In the genomic region with DNA sequence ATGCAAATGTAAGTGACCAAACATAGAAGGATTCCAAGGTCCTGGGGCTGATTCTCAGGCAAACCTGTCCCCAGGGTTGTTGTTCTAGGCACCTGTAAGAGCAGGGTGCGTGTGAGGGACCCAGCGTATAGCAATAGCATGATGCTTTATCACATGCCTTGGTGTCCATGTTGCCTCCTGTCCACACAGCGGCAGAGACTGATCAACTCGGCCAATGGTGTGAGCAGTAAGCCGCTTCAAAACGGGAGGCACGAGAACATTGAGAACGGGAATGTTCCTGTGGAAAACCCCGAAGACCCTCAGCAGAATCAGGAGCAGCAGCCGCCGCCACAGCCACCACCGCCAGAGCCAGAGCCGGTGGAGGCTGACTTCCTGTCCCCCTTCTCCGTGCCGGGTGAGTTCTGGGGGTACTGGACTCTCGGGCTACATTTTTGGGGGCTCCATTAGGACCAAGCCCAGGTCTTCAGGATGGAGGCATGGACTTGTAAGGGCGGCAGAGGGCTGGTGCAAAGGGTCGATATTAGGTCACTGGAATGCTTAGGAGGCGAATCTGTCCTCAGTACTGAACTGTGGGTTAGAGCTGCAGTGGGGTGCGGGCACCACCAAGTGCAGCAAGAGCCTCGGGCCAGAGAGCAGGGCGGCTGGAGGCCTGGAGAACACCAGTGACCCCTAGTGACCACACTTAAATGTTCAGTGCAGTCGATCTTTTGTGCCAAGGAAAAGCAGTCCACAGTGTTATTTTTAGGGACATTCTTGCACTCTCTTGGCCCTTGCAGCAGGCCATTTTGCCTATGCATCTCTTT, we compare ENCODE assay signal across 8 cellular contexts. TPM values are rescaled to one million over a fixed set of nuclear protein-coding genes. Genes with fewer than 3 reads are reported as not detected.
DNase-seq lines count a peak whose midpoint lies in the region; ATAC-seq and TF ChIP-seq lines count a peak whose summit lies in the region.

No MANE protein-coding gene starts in this region.

- no peaks in the 10 kb centered on the region for H3K9me3 Mint-ChIP-seq in activated CD8-positive, alpha-beta T cell treated with anti-CD3 and anti-CD28 coated beads for 36 hours

- DNase-seq in AG08396 (ENCODE audit: low spot score): peak; percentile 83
- DNase-seq in NB4 (ENCODE audit: low read depth): peak; percentile 76
- DNase-seq in activated CD8-positive, alpha-beta T cell treated with anti-CD3 and anti-CD28 coated beads for 36 hours: peak; percentile 42
- DNase-seq in left ventricle myocardium inferior: peak; percentile 52
- DNase-seq in sigmoid colon: peak; percentile 82
- DNase-seq in activated effector memory CD4-positive, alpha-beta T cell treated with Interleukin-2 at 50 U/mL for 16 hours: no peak

- intact Hi-C loops in activated CD8-positive, alpha-beta T cell treated with anti-CD3 and anti-CD28 coated beads for 36 hours (cut with micrococcal nuclease): no loop called here
- intact Hi-C loops in left ventricle myocardium inferior (cut with micrococcal nuclease): no loop called here
- intact Hi-C loops in sigmoid colon (cut with DNase I): loop anchor here (2.0 kb wide), 1 partner anchor 322 kb away; no protein-coding TSS in a partner anchor

- H3K4me1 ChIP-seq in left ventricle myocardium inferior (peaks cover 32% of the 10 kb centered on the region), sigmoid colon (peaks cover 0 to 8% (median 7%) of the 10 kb centered on the region in 4 donors)

- no peak for ATAC-seq in activated CD8-positive, alpha-beta T cell treated with anti-CD3 and anti-CD28 coated beads for 36 hours
- ATAC-seq in GM21381 (IDR thresholded peaks at IDR 0.05; ENCODE audit: unreplicated experiment): no peak

- no peak overlapping the region for H3K4me3 ChIP-seq in NB4 (ENCODE audit: low read depth, low read length)
- peak overlapping the region; percentile 26 for H3K4me3 ChIP-seq in left ventricle myocardium inferior
- H3K4me3 ChIP-seq in sigmoid colon: no peak overlapping the region

- 72 to 73% methylated on average over 23 of the region's 23 CpGs for WGBS in sigmoid colon, 2 donors

- peaks cover 23% of the 10 kb centered on the region for H3K4me1 Mint-ChIP-seq in activated CD8-positive, alpha-beta T cell treated with anti-CD3 and anti-CD28 coated beads for 36 hours (ENCODE audit: low read depth)

- H3K27me3 ChIP-seq in left ventricle myocardium inferior (ENCODE audit: low read depth) (no peaks in the 10 kb centered on the region), sigmoid colon (no peaks in the 10 kb centered on the region)

- H3K27ac Mint-ChIP-seq in activated CD8-positive, alpha-beta T cell treated with anti-CD3 and anti-CD28 coated beads for 36 hours: no peak overlapping the region

- no peaks in the 10 kb centered on the region for H3K36me3 Mint-ChIP-seq in activated CD8-positive, alpha-beta T cell treated with anti-CD3 and anti-CD28 coated beads for 36 hours (ENCODE audit: low read depth)

- TF ChIP-seq CTCF in GM12873 (IDR thresholded peaks at IDR 0.05; ENCODE audit: insufficient read depth, low read depth, low read length, missing control alignments) (peak; percentile 77), NB4 (IDR thresholded peaks at IDR 0.05; ENCODE audit: low read depth, low read length) (peak; percentile 66), left ventricle myocardium inferior (IDR thresholded peaks at IDR 0.05; ENCODE audit: borderline replicate concordance) (peak; percentile 88), sigmoid colon (IDR thresholded peaks at IDR 0.05) (peak; percentile 38 to 73 (median 58))
- peak; percentile 53 for TF ChIP-seq CTCF in activated CD8-positive, alpha-beta T cell treated with anti-CD3 and anti-CD28 coated beads for 36 hours (IDR thresholded peaks at IDR 0.05)

- POLR2A ChIA-PET in activated CD8-positive, alpha-beta T cell treated with anti-CD3 and anti-CD28 coated beads for 36 hours (lab: Charles Lee): interaction anchor here (0.6 to 0.7 kb wide), 2 partner anchors 8 to 79 kb away, joined by 3 read pairs; no protein-coding TSS in a partner anchor

- TF ChIP-seq POLR2A in NB4 (IDR thresholded peaks at IDR 0.05; ENCODE audit: extremely low read depth, insufficient read length): no peak
- TF ChIP-seq POLR2A in sigmoid colon (IDR thresholded peaks at IDR 0.05): no peak

- no peaks in the 10 kb centered on the region for H3K36me3 ChIP-seq in left ventricle myocardium inferior
- H3K36me3 ChIP-seq in sigmoid colon: no peaks in the 10 kb centered on the region

- CTCF ChIA-PET in activated CD8-positive, alpha-beta T cell treated with anti-CD3 and anti-CD28 coated beads for 36 hours (lab: Charles Lee): interaction anchor here (1.4 kb wide), 1 partner anchor 10 kb away, joined by 3 read pairs; no protein-coding TSS in a partner anchor

- H3K4me3 Mint-ChIP-seq in activated CD8-positive, alpha-beta T cell treated with anti-CD3 and anti-CD28 coated beads for 36 hours: no peak overlapping the region

- no peak overlapping the region for H3K27ac ChIP-seq in left ventricle myocardium inferior (replicated peaks)
- no peak overlapping the region for H3K27ac ChIP-seq in sigmoid colon

- H3K9me3 ChIP-seq in left ventricle myocardium inferior (replicated peaks) (no peaks in the 10 kb centered on the region), sigmoid colon (no peaks in the 10 kb centered on the region)

- no peak for TF ChIP-seq EP300 in sigmoid colon (IDR thresholded peaks at IDR 0.05)

- H3K27me3 Mint-ChIP-seq in activated CD8-positive, alpha-beta T cell treated with anti-CD3 and anti-CD28 coated beads for 36 hours: no peaks in the 10 kb centered on the region

RNA-seq across cellular contexts. Expression of a gene that starts 57.2 kb away (rescaled TPM):
- total RNA-seq in activated CD8-positive, alpha-beta T cell treated with anti-CD3 and anti-CD28 coated beads for 36 hours: 10 to 100 TPM; 61.3 to 62.4 TPM
- 13.8 TPM for total RNA-seq in left ventricle myocardium inferior
- 10 to 100 TPM; 12.7 to 31.8 (median 23.0) TPM for total RNA-seq in sigmoid colon
- 10 to 100 TPM in 1 of 3 donors, 1 to 10 TPM in 2; 6.0 to 19.2 (median 7.4) TPM for polyA plus RNA-seq in sigmoid colon
